8 cellular contexts compared by ENCODE assay signal in genomic region chr14:45252356-45253069, GRCh38. TPM values are rescaled to one million over a fixed set of nuclear protein-coding genes. Genes with fewer than 3 reads are reported as not detected.
DNase-seq lines count a peak whose midpoint lies in the region; ATAC-seq and TF ChIP-seq lines count a peak whose summit lies in the region.

No MANE protein-coding gene starts in this region.

- intact Hi-C loops in aorta (cut with DNase I) = loop anchor here (2.0 to 5.0 kb wide), 3 partner anchors 115 to 355 kb away; partner anchors contain the start of genes FANCM (in 2 of the 2) and PRPF39 (in 1 of the 2)

- H3K9me3 ChIP-seq in OCI-LY1 (ENCODE audit: low read length) = no peaks in the 10 kb centered on the region
- no peaks in the 10 kb centered on the region for H3K9me3 ChIP-seq in mucosa of rectum (ENCODE audit: control insufficient read depth in 2 of 2, low read length in 2 of 2)
- H3K9me3 ChIP-seq in aorta (ENCODE audit: control insufficient read depth, low read length) = no peaks in the 10 kb centered on the region

- H3K27ac ChIP-seq in OCI-LY1 (ENCODE audit: low read depth, low read length, poor library complexity, severe bottlenecking) = peak overlapping the region; percentile 72
- H3K27ac ChIP-seq in mucosa of rectum (ENCODE audit: low read depth in 2 of 2, low read length in 2 of 2) = peak overlapping the region; percentile 89 to 95
- H3K27ac ChIP-seq in aorta (ENCODE audit: low read depth in 1 of 2, low read length in 2 of 2) = peak overlapping the region in 1 of 2 donors; percentile 22

- H3F3A ChIP-seq in OCI-LY1 (ENCODE audit: insufficient read depth, low read length) = no peaks in the 10 kb centered on the region

- ATAC-seq in aorta (ENCODE audit: low FRiP score) (no peak), GM19395 (IDR thresholded peaks at IDR 0.05; ENCODE audit: unreplicated experiment) (no peak)

- H3K9ac ChIP-seq in OCI-LY1 (ENCODE audit: low read length) (peak overlapping the region; percentile 69), mucosa of rectum (ENCODE audit: low read depth in 1 of 2, low read length in 2 of 2) (peak overlapping the region; percentile 92 to 94)

- H3K4me3 ChIP-seq in OCI-LY1 (ENCODE audit: low read depth, low read length, poor library complexity, severe bottlenecking) (peak overlapping the region; percentile 65), mucosa of rectum (ENCODE audit: low read length in 2 of 2) (peak overlapping the region; percentile 88 to 91), aorta (ENCODE audit: low read length in 2 of 2) (peak overlapping the region; percentile 79 to 83)

- 0 to 1% methylated on average over 26 of the region's 26 CpGs for WGBS in aorta, 2 donors

- H3K36me3 ChIP-seq in OCI-LY1 (ENCODE audit: insufficient read depth, low read length) (peaks cover 15% of the 10 kb centered on the region), mucosa of rectum (ENCODE audit: control insufficient read depth in 2 of 2, insufficient read depth in 2 of 2, low read length in 2 of 2) (no peaks in the 10 kb centered on the region), aorta (ENCODE audit: control insufficient read depth in 1 of 2, insufficient read depth in 2 of 2, low read length in 1 of 2) (no peaks in the 10 kb centered on the region)

- peaks cover 52% of the 10 kb centered on the region for H3K79me2 ChIP-seq in OCI-LY1 (ENCODE audit: insufficient read depth, low read length)

- no peak for TF ChIP-seq CTCF in OCI-LY1 (IDR thresholded peaks at IDR 0.05; ENCODE audit: low read length)

- H3K4me1 ChIP-seq in OCI-LY1 (ENCODE audit: insufficient read depth, low read length, severe bottlenecking) (peaks cover 40% of the 10 kb centered on the region), mucosa of rectum (ENCODE audit: control insufficient read depth in 2 of 2, insufficient read depth in 2 of 2, low read length in 2 of 2) (peaks cover 3 to 14% of the 10 kb centered on the region in 2 donors), aorta (ENCODE audit: control insufficient read depth in 1 of 2, insufficient read depth in 2 of 2, low read length in 2 of 2) (no peaks in the 10 kb centered on the region)

- H3K9me2 ChIP-seq in OCI-LY1 (ENCODE audit: low read depth, low read length) = no peaks in the 10 kb centered on the region

- no peak overlapping the region for H2AFZ ChIP-seq in OCI-LY1 (ENCODE audit: low read length)

- peak overlapping the region; percentile 69 for H3K4me2 ChIP-seq in OCI-LY1 (ENCODE audit: low read length)

- H3K27me3 ChIP-seq in OCI-LY1 (ENCODE audit: insufficient read depth, low read length) (no peaks in the 10 kb centered on the region), mucosa of rectum (ENCODE audit: control insufficient read depth in 2 of 2, insufficient read depth in 2 of 2, low read length in 2 of 2) (no peaks in the 10 kb centered on the region), aorta (ENCODE audit: control insufficient read depth in 1 of 2, insufficient read depth in 2 of 2, low read length in 1 of 2) (no peaks in the 10 kb centered on the region)

- H4K20me1 ChIP-seq in OCI-LY1 (ENCODE audit: insufficient read depth, low read length) = no peaks in the 10 kb centered on the region

- DNase-seq in NCI-H82 (lab: John Stamatoyannopoulos, UW) (peak; percentile 40), NCI-H82 treated with DMSO at 0.1 percent for 48 hours (lab: John Stamatoyannopoulos, UW; ENCODE audit: unreplicated experiment) (no peak), cerebellar cortex (ENCODE audit: low spot score) (peak; percentile 5), aorta (no peak)
- DNase-seq in activated CD8-positive, alpha-beta memory T cell treated with anti-CD3 and anti-CD28 coated beads, Interleukin-2, amount 50 U/mL, for 4 hours = no peak

RNA-seq across cellular contexts. Expression of gene MIS18BP1, which starts 0.5 kb away (rescaled TPM):
- 10 to 100 TPM; 15.5 to 31.4 TPM for total RNA-seq in aorta
- polyA plus RNA-seq in aorta = 10 to 100 TPM in 1 of 2 donors, 1 to 10 TPM in 1; 8.8 to 23.8 TPM

Comparison
In these comparisons a context has a peak if more than half of its experiments do, and no peak if none do; other contexts are left out.
1. DNase-seq: peak in NCI-H82 (single experiment) and cerebellar cortex (single experiment); none in NCI-H82 treated with DMSO at 0.1 percent for 48 hours (single experiment), aorta (0 of 2) and activated CD8-positive, alpha-beta memory T cell treated with anti-CD3 and anti-CD28 coated beads, Interleukin-2, amount 50 U/mL, for 4 hours (single experiment).
2. Peak in every context shown above with its lines, with median percentiles within 50 percentile points of each other: H3K4me3 ChIP-seq.